ENCODE assay signal across 9 cellular contexts in the genomic region with DNA sequence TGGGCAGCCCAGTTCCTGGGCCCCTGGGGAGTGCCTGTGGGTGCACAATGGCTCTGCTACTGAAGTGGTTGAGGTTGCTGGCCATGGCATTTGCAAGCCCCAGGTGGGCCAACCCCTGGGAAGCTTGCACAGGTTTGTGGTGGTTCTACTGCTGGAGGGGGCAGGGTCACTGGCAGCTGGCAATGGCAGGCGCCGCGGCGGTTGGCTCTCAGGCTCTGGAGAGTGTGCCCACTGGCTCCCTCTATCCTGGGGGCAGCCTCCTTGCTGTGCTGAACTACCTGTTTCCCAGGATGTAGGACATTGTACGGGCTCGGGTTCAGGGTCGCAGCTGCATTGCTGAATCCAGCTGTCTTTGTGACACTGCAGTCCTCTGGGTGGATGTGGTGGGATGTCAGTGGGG.
"Had no signal": no experiment of that assay in that cellular context is flagged by ENCODE, and none has a peak within 500 bp of the region (broad histone marks: within the 10 kb centered on the region; RNA-seq: fewer than 3 reads in every experiment).

No MANE protein-coding gene starts in this region.

- H3K4me3 Mint-ChIP-seq: GM23338, H9, HFFc6 had no signal

- H3K36me3 ChIP-seq: HAP-1 had no signal

- DNase-seq: GM23248, GOT3, H7, H9, HCEC 1CT, HFFc6 had no signal

- H3K4me3 ChIP-seq: GM23248, GM23338, HAP-1 had no signal

- H3K4me2 ChIP-seq: GM23338 had no signal

- H3K9ac ChIP-seq: GM23248 had no signal

- H3K4me1 ChIP-seq: HAP-1 had no signal

- H3K27ac Mint-ChIP-seq: GM23338, H9, HFFc6 had no signal

- H3K27ac ChIP-seq: GM23248 had no signal

- ATAC-seq: GM23338, HCT116 had no signal

- H2AFZ ChIP-seq: GM23248, GM23338 had no signal
